In the genomic region with DNA sequence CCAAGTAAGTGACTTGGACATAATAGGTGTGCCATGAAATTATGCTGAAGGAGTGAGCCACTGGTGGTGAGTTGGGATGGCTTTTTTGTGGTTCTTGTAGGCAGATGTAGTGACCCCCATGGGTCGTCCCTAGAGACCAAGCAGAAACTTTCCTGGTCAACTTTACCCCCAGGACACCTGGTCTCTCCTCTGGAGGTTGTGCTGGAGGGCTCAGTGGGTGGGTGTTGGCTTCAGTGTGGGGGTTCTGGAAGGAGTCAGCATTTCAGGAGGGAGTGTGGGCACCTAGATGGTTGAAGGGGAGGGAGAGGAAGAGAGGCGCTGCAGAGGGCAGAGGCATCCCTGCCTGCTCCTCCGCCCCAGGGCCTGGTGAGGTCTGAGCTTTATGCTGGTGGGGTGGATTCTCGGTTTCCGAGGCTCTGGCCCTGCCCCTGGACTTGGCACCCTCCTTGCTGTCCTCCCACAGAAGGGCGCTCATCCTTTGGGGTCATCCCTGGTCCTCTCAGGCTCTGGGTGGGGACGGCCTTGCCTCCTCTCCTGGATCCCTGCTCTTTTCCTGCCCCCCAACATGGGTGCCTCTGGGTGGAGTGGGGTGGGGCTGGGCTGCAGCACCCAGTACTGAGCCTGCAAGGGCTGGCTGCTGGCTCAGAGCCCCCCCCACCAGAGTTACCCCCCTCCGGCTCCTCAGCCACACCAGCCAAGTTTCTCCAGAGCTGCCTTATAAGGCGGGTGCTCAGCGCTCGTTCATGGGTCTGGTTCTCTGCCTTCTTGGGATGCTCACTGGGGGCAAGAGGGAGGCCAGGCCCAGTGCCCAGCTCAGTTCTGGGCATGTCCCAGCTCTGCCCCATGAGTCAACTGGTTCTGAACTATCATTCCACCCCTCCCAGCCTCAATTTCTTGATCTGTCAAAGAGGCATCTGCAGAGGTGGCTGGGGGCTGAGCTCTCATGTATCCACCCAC, we compare ENCODE assay signal across 10 cellular contexts.
DNase-seq lines count a peak whose midpoint lies in the region; ATAC-seq and TF ChIP-seq lines count a peak whose summit lies in the region.
"Had no signal": no experiment of that assay in that cellular context is flagged by ENCODE, and none has a peak within 500 bp of the region (broad histone marks: within the 10 kb centered on the region; RNA-seq: fewer than 3 reads in every experiment).

No MANE protein-coding gene starts in this region.

- peak overlapping the region in 1 of 3 donors; percentile 45 for H3K9ac ChIP-seq in skeletal muscle tissue (ENCODE audit: low read depth in 1 of 3, low read length in 3 of 3)

- H3K9me3 Mint-ChIP-seq in HFFc6 = peaks cover 6% of the 10 kb centered on the region
- no peaks in the 10 kb centered on the region for H3K9me3 Mint-ChIP-seq in activated T-helper 1 cell treated with anti-CD3 and anti-CD28 coated beads, Interleukin-12 subunit alpha, Interleukin-12 subunit beta, Interleukin-2, Interleukin-4 antibody, amounts not matched to agents 30 ng/mL and 10 ng/mL and 1 ng/mL, durations not matched to agents 14 hours and 24 hours and 36 hours

- no peak for DNase-seq in HFFc6
- no peak for DNase-seq in activated T-helper 1 cell treated with anti-CD3 and anti-CD28 coated beads, Interleukin-12 subunit alpha, Interleukin-12 subunit beta, Interleukin-2, Interleukin-4 antibody, amounts not matched to agents 30 ng/mL and 10 ng/mL and 1 ng/mL, durations not matched to agents 14 hours and 24 hours and 36 hours (ENCODE audit: low spot score)
- DNase-seq in NCI-H2081 (lab: John Stamatoyannopoulos, UW) = no peak
- no peak for DNase-seq in anterior cingulate cortex (lab: John Stamatoyannopoulos, UW)
- no peak for DNase-seq in WERI-Rb-1
- DNase-seq: cortex of kidney, NCI-H1048 had no signal

- H3K27ac ChIP-seq in gastroesophageal sphincter (peak overlapping the region; percentile 89 to 99 (median 94)), skeletal muscle tissue (ENCODE audit: low read depth, low read length) (peak overlapping the region; percentile 25), WERI-Rb-1 (no peak overlapping the region)

- TF ChIP-seq CTCF in HFFc6 (IDR thresholded peaks at IDR 0.05) = no peak
- TF ChIP-seq CTCF in gastroesophageal sphincter (IDR thresholded peaks at IDR 0.05) = no peak
- TF ChIP-seq CTCF in WERI-Rb-1 (IDR thresholded peaks at IDR 0.05; ENCODE audit: low read depth, low read length) = no peak

- intact Hi-C loops in activated T-helper 1 cell treated with anti-CD3 and anti-CD28 coated beads, Interleukin-12 subunit alpha, Interleukin-12 subunit beta, Interleukin-2, Interleukin-4 antibody, amounts not matched to agents 30 ng/mL and 10 ng/mL and 1 ng/mL, durations not matched to agents 14 hours and 24 hours and 36 hours (cut with micrococcal nuclease) = no loop called here

- peaks cover 17% of the 10 kb centered on the region for H3K27me3 Mint-ChIP-seq in HFFc6 (ENCODE audit: insufficient read depth)
- no peaks in the 10 kb centered on the region for H3K27me3 Mint-ChIP-seq in activated T-helper 1 cell treated with anti-CD3 and anti-CD28 coated beads, Interleukin-12 subunit alpha, Interleukin-12 subunit beta, Interleukin-2, Interleukin-4 antibody, amounts not matched to agents 30 ng/mL and 10 ng/mL and 1 ng/mL, durations not matched to agents 14 hours and 24 hours and 36 hours (ENCODE audit: insufficient read depth)

- H3K27ac Mint-ChIP-seq in HFFc6 = peak overlapping the region; percentile 69
- H3K27ac Mint-ChIP-seq in activated T-helper 1 cell treated with anti-CD3 and anti-CD28 coated beads, Interleukin-12 subunit alpha, Interleukin-12 subunit beta, Interleukin-2, Interleukin-4 antibody, amounts not matched to agents 30 ng/mL and 10 ng/mL and 1 ng/mL, durations not matched to agents 14 hours and 24 hours and 36 hours = peak overlapping the region; percentile 92

- H3K36me3 ChIP-seq in gastroesophageal sphincter (peaks cover 0 to 8% of the 10 kb centered on the region in 2 donors), skeletal muscle tissue (ENCODE audit: control insufficient read depth in 3 of 3, insufficient read depth in 3 of 3, low read length in 3 of 3) (peaks cover 0 to 5% (median 4%) of the 10 kb centered on the region in 3 donors), WERI-Rb-1 (peaks cover 80% of the 10 kb centered on the region)

- H3K9me3 ChIP-seq in gastroesophageal sphincter = no peaks in the 10 kb centered on the region
- H3K9me3 ChIP-seq in skeletal muscle tissue (ENCODE audit: control insufficient read depth in 3 of 3, low read length in 3 of 3) = no peaks in the 10 kb centered on the region
- no peaks in the 10 kb centered on the region for H3K9me3 ChIP-seq in WERI-Rb-1 (ENCODE audit: severe bottlenecking)

- peak; percentile 70 for ATAC-seq in gastroesophageal sphincter
- ATAC-seq: activated CD4-positive, CD25-positive, alpha-beta regulatory T cell treated with anti-CD3 and anti-CD28 coated beads, Interleukin-2, amount 50 U/mL, for 24 hours had no signal

- H3K27me3 ChIP-seq in gastroesophageal sphincter (no peaks in the 10 kb centered on the region), skeletal muscle tissue (ENCODE audit: control insufficient read depth in 3 of 3, insufficient read depth in 3 of 3, low read length in 3 of 3) (no peaks in the 10 kb centered on the region), WERI-Rb-1 (ENCODE audit: insufficient read depth, low read depth, severe bottlenecking) (no peaks in the 10 kb centered on the region)

- TF ChIP-seq EP300 in gastroesophageal sphincter (IDR thresholded peaks at IDR 0.05) = no peak

- H3K4me1 Mint-ChIP-seq in HFFc6 (ENCODE audit: low read depth) = peaks cover 80% of the 10 kb centered on the region
- H3K4me1 Mint-ChIP-seq in activated T-helper 1 cell treated with anti-CD3 and anti-CD28 coated beads, Interleukin-12 subunit alpha, Interleukin-12 subunit beta, Interleukin-2, Interleukin-4 antibody, amounts not matched to agents 30 ng/mL and 10 ng/mL and 1 ng/mL, durations not matched to agents 14 hours and 24 hours and 36 hours (ENCODE audit: low read depth) = peaks cover 78% of the 10 kb centered on the region

- peaks cover 45% of the 10 kb centered on the region for H3K36me3 Mint-ChIP-seq in HFFc6 (ENCODE audit: low read depth)
- H3K36me3 Mint-ChIP-seq in activated T-helper 1 cell treated with anti-CD3 and anti-CD28 coated beads, Interleukin-12 subunit alpha, Interleukin-12 subunit beta, Interleukin-2, Interleukin-4 antibody, amounts not matched to agents 30 ng/mL and 10 ng/mL and 1 ng/mL, durations not matched to agents 14 hours and 24 hours and 36 hours (ENCODE audit: low read depth) = peaks cover 39% of the 10 kb centered on the region

- H3K4me3 ChIP-seq in gastroesophageal sphincter (no peak overlapping the region), skeletal muscle tissue (ENCODE audit: low read length in 3 of 3) (no peak overlapping the region), WERI-Rb-1 (ENCODE audit: low read depth, low read length) (no peak overlapping the region)

- TF ChIP-seq POLR2A in gastroesophageal sphincter (IDR thresholded peaks at IDR 0.05) = peak in 1 of 2 donors; percentile 19

- WGBS in gastroesophageal sphincter (ENCODE audit: low coverage in 1 of 2), 2 donors = 27% methylated on average over 5 of the region's 11 CpGs; no CpG with 5 or more reads in 1 of the 2 donors

- H3K4me1 ChIP-seq in gastroesophageal sphincter (peaks cover 0 to 97% (median 68%) of the 10 kb centered on the region in 3 donors), skeletal muscle tissue (ENCODE audit: control insufficient read depth in 3 of 3, insufficient read depth in 3 of 3, low read length in 3 of 3) (peaks cover 45 to 70% (median 60%) of the 10 kb centered on the region in 3 donors)

- H3K4me3 Mint-ChIP-seq in HFFc6 = peak overlapping the region; percentile 25; the same call in 1 of the 2 replicates
- H3K4me3 Mint-ChIP-seq in activated T-helper 1 cell treated with anti-CD3 and anti-CD28 coated beads, Interleukin-12 subunit alpha, Interleukin-12 subunit beta, Interleukin-2, Interleukin-4 antibody, amounts not matched to agents 30 ng/mL and 10 ng/mL and 1 ng/mL, durations not matched to agents 14 hours and 24 hours and 36 hours = peak overlapping the region; percentile 92
